ENCODE assay signal across 35 cellular contexts in the genomic region with DNA sequence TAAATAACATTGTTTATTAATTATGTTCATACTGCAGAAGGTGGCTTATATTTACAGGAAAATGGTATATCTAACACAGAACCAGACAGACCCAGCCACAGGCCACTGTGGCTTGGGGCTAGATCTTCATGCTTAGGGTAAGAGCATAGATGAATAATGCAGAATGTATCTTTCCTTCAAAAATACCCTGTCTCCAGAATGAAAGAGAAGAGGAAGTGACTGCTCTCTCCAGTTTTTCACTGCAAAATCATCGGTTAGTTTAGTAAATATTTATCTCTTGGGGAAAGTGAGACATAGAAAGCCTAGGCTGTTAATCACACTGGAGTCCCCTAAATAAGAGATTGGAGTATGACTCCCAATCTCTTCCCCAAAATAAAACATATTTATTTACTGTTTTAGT.
"Had no signal": no experiment of that assay in that cellular context is flagged by ENCODE, and none has a peak within 500 bp of the region (broad histone marks: within the 10 kb centered on the region; RNA-seq: fewer than 3 reads in every experiment).

No MANE protein-coding gene starts in this region.

- H3K4me1 ChIP-seq: adrenal gland, body of pancreas, colonic mucosa, esophagus squamous epithelium, foreskin keratinocyte, gastrocnemius medialis, heart left ventricle had no signal

- H3K4me3 Mint-ChIP-seq: activated CD4-positive, alpha-beta memory T cell treated with anti-CD3 and anti-CD28 coated beads, Interleukin-2, amount 10 ng/mL, durations not matched to agents 7 days and 5 days; activated CD4-positive, alpha-beta T cell treated with anti-CD3 and anti-CD28 coated beads for 36 hours; activated CD4-positive, alpha-beta T cell treated with anti-CD3 and anti-CD28 coated beads, Interleukin-2, amount 10 ng/mL, durations not matched to agents 7 days and 5 days; activated naive CD4-positive, alpha-beta T cell treated with anti-CD3 and anti-CD28 coated beads for 36 hours; activated naive CD4-positive, alpha-beta T cell treated with anti-CD3 and anti-CD28 coated beads, Interleukin-2, amount 50 U/mL, for 24 hours; activated naive CD8-positive, alpha-beta T cell treated with anti-CD3 and anti-CD28 coated beads for 36 hours; activated naive CD8-positive, alpha-beta T cell treated with anti-CD3 and anti-CD28 coated beads, Interleukin-2, amount 50 U/mL, for 24 hours; activated T-helper 1 cell treated with anti-CD3 and anti-CD28 coated beads, Interleukin-12 subunit alpha, Interleukin-12 subunit beta, Interleukin-2, Interleukin-4 antibody, amounts not matched to agents 30 ng/mL and 10 ng/mL and 1 ng/mL, durations not matched to agents 14 hours and 24 hours and 36 hours; T-helper 17 cell; T-helper 2 cell treated with Interferon-gamma antibody and Interleukin-4, amounts not matched to agents 5 μg/mL and 100 μg/mL, for 36 hours had no signal

- H3K27me3 ChIP-seq: adrenal gland, body of pancreas, colonic mucosa, esophagus squamous epithelium, foreskin keratinocyte, gastrocnemius medialis, heart left ventricle, hepatocyte had no signal

- DNase-seq: activated CD4-positive, alpha-beta memory T cell treated with anti-CD3 and anti-CD28 coated beads, Interleukin-2, amount 10 ng/mL, durations not matched to agents 7 days and 5 days; activated CD4-positive, alpha-beta T cell treated with anti-CD3 and anti-CD28 coated beads for 36 hours; activated CD4-positive, alpha-beta T cell treated with anti-CD3 and anti-CD28 coated beads, Interleukin-2, amount 10 ng/mL, durations not matched to agents 7 days and 5 days; activated CD4-positive, alpha-beta T cell treated with anti-CD3 and anti-CD28 coated beads, Interleukin-2, amount 50 U/mL, for 4 hours; activated CD4-positive, CD25-positive, alpha-beta regulatory T cell; activated CD4-positive, CD25-positive, alpha-beta regulatory T cell treated with anti-CD3 and anti-CD28 coated beads, Interleukin-2, amount 50 U/mL, for 72 hours; activated effector memory CD4-positive, alpha-beta T cell treated with anti-CD3 and anti-CD28 coated beads, Interleukin-2, amount 50 U/mL, for 16 hours; activated naive CD4-positive, alpha-beta T cell treated with anti-CD3 and anti-CD28 coated beads for 36 hours; activated naive CD8-positive, alpha-beta T cell treated with anti-CD3 and anti-CD28 coated beads for 36 hours; activated naive CD8-positive, alpha-beta T cell treated with anti-CD3 and anti-CD28 coated beads, Interleukin-2, amount 50 U/mL, for 24 hours; activated T-cell treated with anti-CD3 and anti-CD28 coated beads, Interleukin-2, amount 50 U/mL, for 1 hour; activated T-cell treated with anti-CD3 and anti-CD28 coated beads, Interleukin-2, amount 50 U/mL, for 48 hours; adrenal gland; amygdala; aorta; body of pancreas; caudate nucleus; colonic mucosa; effector CD8-positive, alpha-beta T cell; esophagus squamous epithelium; foreskin keratinocyte; gastrocnemius medialis; glutamatergic neuron; heart left ventricle; T-helper 1 cell; T-helper 17 cell; T1000 had no signal

- H3K9me3 Mint-ChIP-seq: activated naive CD8-positive, alpha-beta T cell treated with anti-CD3 and anti-CD28 coated beads for 36 hours; activated T-helper 1 cell treated with anti-CD3 and anti-CD28 coated beads, Interleukin-12 subunit alpha, Interleukin-12 subunit beta, Interleukin-2, Interleukin-4 antibody, amounts not matched to agents 30 ng/mL and 10 ng/mL and 1 ng/mL, durations not matched to agents 14 hours and 24 hours and 36 hours had no signal

- H3K4me2 ChIP-seq: hepatocyte had no signal

- H3K36me3 ChIP-seq: adrenal gland, colonic mucosa, esophagus squamous epithelium, gastrocnemius medialis, heart left ventricle had no signal

- ATAC-seq: activated CD4-positive, alpha-beta T cell treated with anti-CD3 and anti-CD28 coated beads for 36 hours; activated naive CD8-positive, alpha-beta T cell treated with anti-CD3 and anti-CD28 coated beads, Interleukin-2, amount 50 U/mL, for 24 hours; body of pancreas; foreskin keratinocyte; gastrocnemius medialis; heart left ventricle; T-helper 17 cell had no signal

- H3K36me3 Mint-ChIP-seq: activated naive CD4-positive, alpha-beta T cell treated with anti-CD3 and anti-CD28 coated beads, Interleukin-2, amount 50 U/mL, for 24 hours; activated naive CD8-positive, alpha-beta T cell treated with anti-CD3 and anti-CD28 coated beads for 36 hours had no signal

- H3K27ac Mint-ChIP-seq: activated CD4-positive, alpha-beta memory T cell treated with anti-CD3 and anti-CD28 coated beads, Interleukin-2, amount 10 ng/mL, durations not matched to agents 7 days and 5 days; activated CD4-positive, alpha-beta T cell treated with anti-CD3 and anti-CD28 coated beads for 36 hours; activated CD4-positive, alpha-beta T cell treated with anti-CD3 and anti-CD28 coated beads, Interleukin-2, amount 10 ng/mL, durations not matched to agents 7 days and 5 days; activated naive CD4-positive, alpha-beta T cell treated with anti-CD3 and anti-CD28 coated beads for 36 hours; activated naive CD4-positive, alpha-beta T cell treated with anti-CD3 and anti-CD28 coated beads, Interleukin-2, amount 50 U/mL, for 24 hours; activated naive CD8-positive, alpha-beta T cell treated with anti-CD3 and anti-CD28 coated beads for 36 hours; activated naive CD8-positive, alpha-beta T cell treated with anti-CD3 and anti-CD28 coated beads, Interleukin-2, amount 50 U/mL, for 24 hours; activated T-helper 1 cell treated with anti-CD3 and anti-CD28 coated beads, Interleukin-12 subunit alpha, Interleukin-12 subunit beta, Interleukin-2, Interleukin-4 antibody, amounts not matched to agents 30 ng/mL and 10 ng/mL and 1 ng/mL, durations not matched to agents 14 hours and 24 hours and 36 hours; activated T-helper 2 cell treated with anti-CD3 and anti-CD28 coated beads, Interferon-gamma antibody, Interleukin-2, Interleukin-4, amounts not matched to agents 10 μg/mL and 5 μg/mL and 100 μg/mL, durations not matched to agents 14 hours and 24 hours and 36 hours; T-helper 17 cell; T-helper 2 cell treated with Interferon-gamma antibody and Interleukin-4, amounts not matched to agents 5 μg/mL and 100 μg/mL, for 36 hours had no signal

- H2AFZ ChIP-seq: hepatocyte had no signal

- FAIRE-seq: endometrium, endothelial cell of umbilical vein had no signal

- H3K27ac ChIP-seq: adrenal gland, body of pancreas, colonic mucosa, epithelial cell of prostate, esophagus squamous epithelium, foreskin keratinocyte, gastrocnemius medialis, heart left ventricle, hepatocyte had no signal

- H3K9me3 ChIP-seq: adrenal gland, body of pancreas, colonic mucosa, esophagus squamous epithelium, gastrocnemius medialis, heart left ventricle had no signal

- H3K4me3 ChIP-seq: adrenal gland, body of pancreas, colonic mucosa, esophagus squamous epithelium, gastrocnemius medialis, heart left ventricle, hepatocyte had no signal

- H3K4me1 Mint-ChIP-seq: activated CD4-positive, alpha-beta memory T cell treated with anti-CD3 and anti-CD28 coated beads, Interleukin-2, amount 10 ng/mL, durations not matched to agents 7 days and 5 days; activated CD4-positive, alpha-beta T cell treated with anti-CD3 and anti-CD28 coated beads for 36 hours; activated CD4-positive, alpha-beta T cell treated with anti-CD3 and anti-CD28 coated beads, Interleukin-2, amount 10 ng/mL, durations not matched to agents 7 days and 5 days; activated naive CD4-positive, alpha-beta T cell treated with anti-CD3 and anti-CD28 coated beads, Interleukin-2, amount 50 U/mL, for 24 hours; activated naive CD8-positive, alpha-beta T cell treated with anti-CD3 and anti-CD28 coated beads for 36 hours; activated naive CD8-positive, alpha-beta T cell treated with anti-CD3 and anti-CD28 coated beads, Interleukin-2, amount 50 U/mL, for 24 hours; T-helper 17 cell had no signal

- H3K27me3 Mint-ChIP-seq: activated CD4-positive, alpha-beta memory T cell treated with anti-CD3 and anti-CD28 coated beads, Interleukin-2, amount 10 ng/mL, durations not matched to agents 7 days and 5 days; activated CD4-positive, alpha-beta T cell treated with anti-CD3 and anti-CD28 coated beads for 36 hours; activated CD4-positive, alpha-beta T cell treated with anti-CD3 and anti-CD28 coated beads, Interleukin-2, amount 10 ng/mL, durations not matched to agents 7 days and 5 days; activated naive CD4-positive, alpha-beta T cell treated with anti-CD3 and anti-CD28 coated beads, Interleukin-2, amount 50 U/mL, for 24 hours; activated naive CD8-positive, alpha-beta T cell treated with anti-CD3 and anti-CD28 coated beads for 36 hours; activated naive CD8-positive, alpha-beta T cell treated with anti-CD3 and anti-CD28 coated beads, Interleukin-2, amount 50 U/mL, for 24 hours; T-helper 17 cell had no signal
